ENCODE assay signal across 14 cellular contexts in the genomic region with DNA sequence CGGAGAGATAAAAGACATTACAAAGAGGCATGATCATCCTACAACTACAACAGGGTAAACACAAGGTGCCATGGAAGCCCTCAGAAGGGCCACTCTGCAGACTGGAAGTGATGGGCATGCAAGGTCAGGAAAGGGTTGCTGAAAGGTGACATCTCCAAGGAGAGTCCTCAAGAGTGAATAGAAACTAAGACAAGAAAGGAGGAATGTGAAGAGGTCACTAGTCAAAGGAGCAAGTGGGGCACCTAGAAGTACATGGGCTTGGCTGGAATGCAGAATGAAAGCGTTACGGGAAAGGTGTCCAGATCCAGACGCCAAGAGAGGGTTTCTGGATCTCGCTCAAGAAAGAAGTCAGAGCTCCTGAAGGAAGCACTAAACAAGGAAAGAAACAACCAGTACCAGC.
DNase-seq lines count a peak whose midpoint lies in the region; ATAC-seq and TF ChIP-seq lines count a peak whose summit lies in the region.
"Had no signal": no experiment of that assay in that cellular context is flagged by ENCODE, and none has a peak within 500 bp of the region (broad histone marks: within the 10 kb centered on the region; RNA-seq: fewer than 3 reads in every experiment).

No MANE protein-coding gene starts in this region.

- no peaks in the 10 kb centered on the region for H3K36me3 ChIP-seq in lower lobe of right lung
- no peaks in the 10 kb centered on the region for H3K36me3 ChIP-seq in upper lobe of left lung
- no peaks in the 10 kb centered on the region for H3K36me3 ChIP-seq in HAP-1 (replicated peaks)
- H3K36me3 ChIP-seq: BE2C had no signal

- H3K9me3 Mint-ChIP-seq in WTC11, result peaks cover 24% of the 10 kb centered on the region
- peaks cover 18% of the 10 kb centered on the region for H3K9me3 Mint-ChIP-seq in activated naive CD8-positive, alpha-beta T cell treated with anti-CD3 and anti-CD28 coated beads, Interleukin-2, amount 50 U/mL, for 24 hours

- H3K9me3 ChIP-seq in lower lobe of right lung, result no peaks in the 10 kb centered on the region
- no peaks in the 10 kb centered on the region for H3K9me3 ChIP-seq in upper lobe of left lung
- no peaks in the 10 kb centered on the region for H3K9me3 ChIP-seq in HAP-1
- H3K9me3 ChIP-seq: BE2C had no signal

- POLR2A ChIA-PET in WTC11 (lab: Charles Lee), result no interaction called here

- peaks cover 21% of the 10 kb centered on the region for H3K36me3 Mint-ChIP-seq in WTC11
- H3K36me3 Mint-ChIP-seq in activated naive CD8-positive, alpha-beta T cell treated with anti-CD3 and anti-CD28 coated beads, Interleukin-2, amount 50 U/mL, for 24 hours (ENCODE audit: low read depth), result peaks cover 28% of the 10 kb centered on the region

- H3K4me1 Mint-ChIP-seq in WTC11, result peaks cover 7% of the 10 kb centered on the region
- peaks cover 7% of the 10 kb centered on the region for H3K4me1 Mint-ChIP-seq in activated naive CD8-positive, alpha-beta T cell treated with anti-CD3 and anti-CD28 coated beads, Interleukin-2, amount 50 U/mL, for 24 hours

- H3K27ac ChIP-seq in VCaP, result peak overlapping the region; percentile 44
- H3K27ac ChIP-seq in lower lobe of right lung, result no peak overlapping the region
- H3K27ac ChIP-seq in upper lobe of left lung, result peak overlapping the region in 1 of 4 donors; percentile 24

- TF ChIP-seq POLR2A in upper lobe of left lung (IDR thresholded peaks at IDR 0.05), result no peak

- peak in 2 of 4 donors; percentile 30 to 41 for TF ChIP-seq EP300 in upper lobe of left lung (IDR thresholded peaks at IDR 0.05)

- no peaks in the 10 kb centered on the region for H3K27me3 ChIP-seq in lower lobe of right lung (ENCODE audit: low read depth)
- no peaks in the 10 kb centered on the region for H3K27me3 ChIP-seq in upper lobe of left lung
- H3K27me3 ChIP-seq in HAP-1 (ENCODE audit: low read depth), result no peaks in the 10 kb centered on the region
- H3K27me3 ChIP-seq: BE2C had no signal

- no peak overlapping the region for H3K4me3 Mint-ChIP-seq in WTC11
- H3K4me3 Mint-ChIP-seq in activated naive CD8-positive, alpha-beta T cell treated with anti-CD3 and anti-CD28 coated beads, Interleukin-2, amount 50 U/mL, for 24 hours, result no peak overlapping the region
- H3K4me3 Mint-ChIP-seq: CD4-positive, CD25-positive, alpha-beta regulatory T cell; CD8-positive, alpha-beta memory T cell; GM23338 had no signal

- H3K27me3 Mint-ChIP-seq in WTC11 (ENCODE audit: low read depth), result no peaks in the 10 kb centered on the region
- H3K27me3 Mint-ChIP-seq in activated naive CD8-positive, alpha-beta T cell treated with anti-CD3 and anti-CD28 coated beads, Interleukin-2, amount 50 U/mL, for 24 hours, result no peaks in the 10 kb centered on the region
- H3K27me3 Mint-ChIP-seq: CD4-positive, CD25-positive, alpha-beta regulatory T cell; CD8-positive, alpha-beta memory T cell had no signal

- H3K4me3 ChIP-seq in lower lobe of right lung, result no peak overlapping the region
- no peak overlapping the region for H3K4me3 ChIP-seq in upper lobe of left lung
- no peak overlapping the region for H3K4me3 ChIP-seq in HAP-1
- H3K4me3 ChIP-seq: GM23338 had no signal

- 68 to 81% methylated on average over 5 of the region's 5 CpGs for WGBS in upper lobe of left lung, 2 donors

- ATAC-seq in lower lobe of right lung (peak; percentile 88 to 93), upper lobe of left lung (ENCODE audit: low FRiP score in 2 of 2) (peak; percentile 44 to 68), WTC11 (no peak)
- no peak for ATAC-seq in activated naive CD8-positive, alpha-beta T cell treated with anti-CD3 and anti-CD28 coated beads, Interleukin-2, amount 50 U/mL, for 24 hours
- ATAC-seq: GM23338 had no signal

- DNase-seq in lower lobe of right lung, result no peak
- DNase-seq in upper lobe of left lung, result peak in 1 of 2 donors; percentile 36
- DNase-seq in WTC11 (ENCODE audit: low spot score), result no peak
- no peak for DNase-seq in HAP-1 (ENCODE audit: low spot score in 2 of 2)
- DNase-seq in activated naive CD8-positive, alpha-beta T cell treated with anti-CD3 and anti-CD28 coated beads, Interleukin-2, amount 50 U/mL, for 24 hours, result no peak
- DNase-seq: ACHN; BE2C; CD4-positive, CD25-positive, alpha-beta regulatory T cell; CD8-positive, alpha-beta memory T cell; DMS 273 treated with DMSO at 0.1 percent for 48 hours; GDM1; H7 had no signal

- TF ChIP-seq CTCF in VCaP (conservative IDR thresholded peaks at IDR 0.05) (no peak), lower lobe of right lung (IDR thresholded peaks at IDR 0.05) (no peak), upper lobe of left lung (IDR thresholded peaks at IDR 0.05) (no peak), WTC11 (IDR thresholded peaks at IDR 0.05) (no peak)

- intact Hi-C loops in lower lobe of right lung (cut with DNase I), result no loop called here

- CTCF ChIA-PET in WTC11 (lab: Charles Lee), result no interaction called here

- in situ Hi-C loops in HAP-1 (cut with MboI; ENCODE audit: low sequenced_read_pairs), result no loop called here

- H3K4me1 ChIP-seq in lower lobe of right lung, result no peaks in the 10 kb centered on the region
- peaks cover 0 to 6% (median 1%) of the 10 kb centered on the region in 4 donors for H3K4me1 ChIP-seq in upper lobe of left lung
- peaks cover 2% of the 10 kb centered on the region; the same call in 1 of the 2 replicates for H3K4me1 ChIP-seq in HAP-1

- H3K27ac Mint-ChIP-seq in WTC11, result no peak overlapping the region; the same call in 1 of the 2 replicates
- no peak overlapping the region for H3K27ac Mint-ChIP-seq in activated naive CD8-positive, alpha-beta T cell treated with anti-CD3 and anti-CD28 coated beads, Interleukin-2, amount 50 U/mL, for 24 hours
- H3K27ac Mint-ChIP-seq: CD4-positive, CD25-positive, alpha-beta regulatory T cell; GM23338 had no signal

TF ChIP-seq in WTC11, 78 proteins besides CTCF, POLR2A, EP300 and RAD21 (continues in another document):
- TF ChIP-seq ZNF121 (CRISPR knock-in tag; IDR thresholded peaks at IDR 0.05), result no peak
- TF ChIP-seq FOXK1 (CRISPR knock-in tag; IDR thresholded peaks at IDR 0.05), result no peak
- no peak for TF ChIP-seq ELF4 (CRISPR knock-in tag; IDR thresholded peaks at IDR 0.05; ENCODE audit: low read depth)
- no peak for TF ChIP-seq NR1H2 (CRISPR knock-in tag; IDR thresholded peaks at IDR 0.05)
- TF ChIP-seq, protein P1, sequence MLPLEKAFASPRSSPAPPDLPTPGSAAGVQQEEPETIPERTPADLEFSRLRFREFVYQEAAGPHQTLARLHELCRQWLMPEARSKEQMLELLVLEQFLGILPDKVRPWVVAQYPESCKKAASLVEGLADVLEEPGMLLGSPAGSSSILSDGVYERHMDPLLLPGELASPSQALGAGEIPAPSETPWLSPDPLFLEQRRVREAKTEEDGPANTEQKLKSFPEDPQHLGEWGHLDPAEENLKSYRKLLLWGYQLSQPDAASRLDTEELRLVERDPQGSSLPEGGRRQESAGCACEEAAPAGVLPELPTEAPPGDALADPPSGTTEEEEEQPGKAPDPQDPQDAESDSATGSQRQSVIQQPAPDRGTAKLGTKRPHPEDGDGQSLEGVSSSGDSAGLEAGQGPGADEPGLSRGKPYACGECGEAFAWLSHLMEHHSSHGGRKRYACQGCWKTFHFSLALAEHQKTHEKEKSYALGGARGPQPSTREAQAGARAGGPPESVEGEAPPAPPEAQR (CRISPR knock-in tag; IDR thresholded peaks at IDR 0.05), result no peak
- TF ChIP-seq, protein P2, sequence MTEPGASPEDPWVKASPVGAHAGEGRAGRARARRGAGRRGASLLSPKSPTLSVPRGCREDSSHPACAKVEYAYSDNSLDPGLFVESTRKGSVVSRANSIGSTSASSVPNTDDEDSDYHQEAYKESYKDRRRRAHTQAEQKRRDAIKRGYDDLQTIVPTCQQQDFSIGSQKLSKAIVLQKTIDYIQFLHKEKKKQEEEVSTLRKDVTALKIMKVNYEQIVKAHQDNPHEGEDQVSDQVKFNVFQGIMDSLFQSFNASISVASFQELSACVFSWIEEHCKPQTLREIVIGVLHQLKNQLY (CRISPR knock-in tag; IDR thresholded peaks at IDR 0.05), result no peak
- TF ChIP-seq, protein P3, sequence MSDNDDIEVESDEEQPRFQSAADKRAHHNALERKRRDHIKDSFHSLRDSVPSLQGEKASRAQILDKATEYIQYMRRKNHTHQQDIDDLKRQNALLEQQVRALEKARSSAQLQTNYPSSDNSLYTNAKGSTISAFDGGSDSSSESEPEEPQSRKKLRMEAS (CRISPR knock-in tag; IDR thresholded peaks at IDR 0.05), result no peak
- TF ChIP-seq MXD4 (CRISPR knock-in tag; IDR thresholded peaks at IDR 0.05; ENCODE audit: borderline replicate concordance), result no peak
- TF ChIP-seq ZNF281 (CRISPR knock-in tag; IDR thresholded peaks at IDR 0.05), result no peak
- TF ChIP-seq CBFB (CRISPR knock-in tag; IDR thresholded peaks at IDR 0.05; ENCODE audit: low read depth), result no peak
- TF ChIP-seq RORB (CRISPR knock-in tag; IDR thresholded peaks at IDR 0.05), result no peak
- TF ChIP-seq NR2C2 (CRISPR knock-in tag; IDR thresholded peaks at IDR 0.05), result no peak
- TF ChIP-seq, protein P4, sequence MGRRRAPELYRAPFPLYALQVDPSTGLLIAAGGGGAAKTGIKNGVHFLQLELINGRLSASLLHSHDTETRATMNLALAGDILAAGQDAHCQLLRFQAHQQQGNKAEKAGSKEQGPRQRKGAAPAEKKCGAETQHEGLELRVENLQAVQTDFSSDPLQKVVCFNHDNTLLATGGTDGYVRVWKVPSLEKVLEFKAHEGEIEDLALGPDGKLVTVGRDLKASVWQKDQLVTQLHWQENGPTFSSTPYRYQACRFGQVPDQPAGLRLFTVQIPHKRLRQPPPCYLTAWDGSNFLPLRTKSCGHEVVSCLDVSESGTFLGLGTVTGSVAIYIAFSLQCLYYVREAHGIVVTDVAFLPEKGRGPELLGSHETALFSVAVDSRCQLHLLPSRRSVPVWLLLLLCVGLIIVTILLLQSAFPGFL (CRISPR knock-in tag; IDR thresholded peaks at IDR 0.05; ENCODE audit: borderline replicate concordance), result no peak

Comparison
In these comparisons a context has a peak if more than half of its experiments do, and no peak if none do; other contexts are left out.
1. ATAC-seq: peak in lower lobe of right lung (2 of 2) and upper lobe of left lung (2 of 2); none in WTC11 (single experiment) and activated naive CD8-positive, alpha-beta T cell treated with anti-CD3 and anti-CD28 coated beads, Interleukin-2, amount 50 U/mL, for 24 hours (single experiment).